1 cellular context compared by ENCODE assay signal in genomic region chr12:4579305-4580097, GRCh38.
TF ChIP-seq lines count a peak whose summit lies in the region.

No MANE protein-coding gene starts in this region.

TF ChIP-seq in IMR-90, 13 proteins besides CTCF, POLR2A, EP300 and RAD21:
- TF ChIP-seq CEBPB (IDR thresholded peaks at IDR 0.05; ENCODE audit: low read depth, low read length) (0 out of 2 replicates have a peak, but pooled peaks have one; percentile 5), SMC3 (IDR thresholded peaks at IDR 0.05; ENCODE audit: low read depth, low read length) (0 out of 2 replicates have a peak, but pooled peaks have one; percentile 8), FOS (IDR thresholded peaks at IDR 0.05; ENCODE audit: low read depth, low read length) (no peak)
